Comparison of ENCODE assay signal across 19 cellular contexts in genomic region chr7:106222545-106222944, GRCh38.
"Had no signal": no experiment of that assay in that cellular context is flagged by ENCODE, and none has a peak within 500 bp of the region (broad histone marks: within the 10 kb centered on the region; RNA-seq: fewer than 3 reads in every experiment).

No MANE protein-coding gene starts in this region.

- H3K9me3 Mint-ChIP-seq: central memory CD8-positive, alpha-beta T cell; memory B cell; natural killer cell; neural crest cell had no signal

- H3K36me3 ChIP-seq: esophagus muscularis mucosa, gastrocnemius medialis, lower lobe of right lung, suprapubic skin, thyroid gland had no signal

- H3K4me3 ChIP-seq: esophagus muscularis mucosa, gastrocnemius medialis, lower lobe of right lung, suprapubic skin, thyroid gland had no signal

- H3K27ac Mint-ChIP-seq: memory B cell, mesothelial cell of epicardium, natural killer cell had no signal

- H3K36me3 Mint-ChIP-seq: memory B cell, mesothelial cell of epicardium, natural killer cell had no signal

- H3K4me1 Mint-ChIP-seq: central memory CD8-positive, alpha-beta T cell; memory B cell; mesothelial cell of epicardium; natural killer cell; neural crest cell had no signal

- H3K9me3 ChIP-seq: esophagus muscularis mucosa, gastrocnemius medialis, lower lobe of right lung, suprapubic skin, thyroid gland had no signal

- H3K27me3 ChIP-seq: esophagus muscularis mucosa, gastrocnemius medialis, suprapubic skin, thyroid gland had no signal

- ATAC-seq: gastrocnemius medialis, left lobe of liver, lower lobe of right lung, natural killer cell had no signal

- H3K27ac ChIP-seq: epithelial cell of prostate, esophagus muscularis mucosa, gastrocnemius medialis, lower lobe of right lung, thyroid gland had no signal

- H3K4me3 Mint-ChIP-seq: central memory CD8-positive, alpha-beta T cell; memory B cell; mesothelial cell of epicardium; natural killer cell; neural crest cell had no signal

- DNase-seq: cortex of kidney; effector memory CD4-positive, alpha-beta T cell; gastrocnemius medialis; islet precursor cell; lower lobe of right lung; natural killer cell; posterior cingulate gyrus; stimulated activated CD4-positive, alpha-beta T cell treated with anti-CD3 and anti-CD28 coated beads, Interleukin-2, amount 100 ng/mL, for 24 hours; stimulated activated CD4-positive, alpha-beta T cell treated with anti-CD3 and anti-CD28 coated beads, Interleukin-4, amount 100 ng/mL, for 4 hours; stimulated activated naive CD4-positive, alpha-beta T cell; thyroid gland had no signal
